In genomic region chr10:53490553-53490952, GRCh38 we compare ENCODE assay signal across 19 cellular contexts.
A peak's percentile ranks its signal among the peaks of the same experiment; 100 is the strongest.
DNase-seq lines count a peak whose midpoint lies in the region; ATAC-seq, FAIRE-seq and TF ChIP-seq lines count a peak whose summit lies in the region.
"Had no signal": no experiment of that assay in that cellular context is flagged by ENCODE, and none has a peak within 500 bp of the region (broad histone marks: within the 10 kb centered on the region; RNA-seq: fewer than 3 reads in every experiment).

No MANE protein-coding gene starts in this region.

- H3K36me3 Mint-ChIP-seq in activated CD4-positive, alpha-beta memory T cell treated with anti-CD3 and anti-CD28 coated beads for 36 hours, result peaks cover 1% of the 10 kb centered on the region
- H3K36me3 Mint-ChIP-seq: CD4-positive, alpha-beta memory T cell had no signal

- H3K9me3 Mint-ChIP-seq in activated CD4-positive, alpha-beta memory T cell treated with anti-CD3 and anti-CD28 coated beads for 36 hours, result peaks cover 29% of the 10 kb centered on the region

- H3K27ac Mint-ChIP-seq in activated CD4-positive, alpha-beta memory T cell treated with anti-CD3 and anti-CD28 coated beads for 36 hours, result no peak overlapping the region
- H3K27ac Mint-ChIP-seq: CD4-positive, alpha-beta memory T cell; HFFc6 had no signal

- H3K36me3 ChIP-seq in HUES6 (ENCODE audit: control insufficient read depth, insufficient read depth, low read length), result peaks cover 13% of the 10 kb centered on the region
- H3K36me3 ChIP-seq in K562 (ENCODE audit: control insufficient read depth, insufficient read depth, low read length), result no peaks in the 10 kb centered on the region
- H3K36me3 ChIP-seq in smooth muscle cell (ENCODE audit: low read depth), result no peaks in the 10 kb centered on the region
- H3K36me3 ChIP-seq: HAP-1 had no signal

- H3K9me1 ChIP-seq in K562 (ENCODE audit: control insufficient read depth, insufficient read depth, low read length), result no peaks in the 10 kb centered on the region

- H3K79me2 ChIP-seq in K562 (ENCODE audit: control insufficient read depth, insufficient read depth, low read length) (no peaks in the 10 kb centered on the region), smooth muscle cell (ENCODE audit: low read depth) (no peaks in the 10 kb centered on the region)

- H2AFZ ChIP-seq in K562 (ENCODE audit: low read depth, low read length), result no peak overlapping the region
- peak overlapping the region; percentile 50 for H2AFZ ChIP-seq in smooth muscle cell (ENCODE audit: low read depth)
- H2AFZ ChIP-seq: GM23248 had no signal

- no peak for TF ChIP-seq CTCF in K562 (IDR thresholded peaks at IDR 0.05 in 2 of 3, conservative IDR thresholded peaks at IDR 0.05 in 1 of 3; ENCODE audit: insufficient read depth in 2 of 3, low read depth in 1 of 3, low read length in 3 of 3)
- no peak for TF ChIP-seq CTCF in smooth muscle cell (IDR thresholded peaks at IDR 0.05; ENCODE audit: borderline replicate concordance, insufficient read depth, poor library complexity, severe bottlenecking)

- in situ Hi-C loops in K562 (cut with MboI), result no loop called here

- no peak for TF ChIP-seq EP300 in K562 (IDR thresholded peaks at IDR 0.05; ENCODE audit: low read length)

- H3K9me3 ChIP-seq in HUES6 (ENCODE audit: control insufficient read depth, insufficient read depth, low read depth, low read length), result peaks cover 39% of the 10 kb centered on the region
- no peaks in the 10 kb centered on the region; the same call in 1 of the 2 replicates for H3K9me3 ChIP-seq in K562 (replicated peaks; ENCODE audit: control insufficient read depth, insufficient read depth, low read depth, low read length)
- H3K9me3 ChIP-seq in smooth muscle cell (replicated peaks; ENCODE audit: low read depth), result no peaks in the 10 kb centered on the region

- no peaks in the 10 kb centered on the region for H3K27me3 Mint-ChIP-seq in activated CD4-positive, alpha-beta memory T cell treated with anti-CD3 and anti-CD28 coated beads for 36 hours
- H3K27me3 Mint-ChIP-seq: CD4-positive, alpha-beta memory T cell had no signal

- no peak for TF ChIP-seq POLR2A in K562 (conservative IDR thresholded peaks at IDR 0.05)

- WGBS in K562 (ENCODE audit: insufficient coverage, low coverage, missing lambda C conversion rate), result 0% methylated on average over 1 of the region's 1 CpG
- 100% methylated on average over 1 of the region's 1 CpG for WGBS in smooth muscle cell (ENCODE audit: low lambda C conversion rate)

- H3K27ac ChIP-seq in HUES6 (ENCODE audit: low read depth, low read length) (0 out of 2 replicates have a peak overlapping the region, but pooled peaks have one; percentile 23), K562 (ENCODE audit: extremely low read depth, low read depth, low read length) (no peak overlapping the region), smooth muscle cell (ENCODE audit: low read depth) (no peak overlapping the region)
- H3K27ac ChIP-seq: GM23248 had no signal

- CTCF ChIA-PET in K562 (lab: Yijun Ruan, JAX; ENCODE audit: low intra/inter-chr PET ratio), result no interaction called here
- CTCF ChIA-PET in activated CD4-positive, alpha-beta memory T cell treated with anti-CD3 and anti-CD28 coated beads for 36 hours (lab: Charles Lee), result no interaction called here

- H3K4me3 ChIP-seq in HUES6 (ENCODE audit: low read depth, low read length) (no peak overlapping the region), K562 (no peak overlapping the region), smooth muscle cell (no peak overlapping the region)
- H3K4me3 ChIP-seq: GM23248, HAP-1 had no signal

- H3F3A ChIP-seq in smooth muscle cell (ENCODE audit: low read depth), result no peaks in the 10 kb centered on the region

- no peaks in the 10 kb centered on the region for H3K4me1 Mint-ChIP-seq in activated CD4-positive, alpha-beta memory T cell treated with anti-CD3 and anti-CD28 coated beads for 36 hours (ENCODE audit: low read depth)
- H3K4me1 Mint-ChIP-seq: CD4-positive, alpha-beta memory T cell had no signal

- no peak for ATAC-seq in K562

- intact Hi-C loops in K562 (cut with micrococcal nuclease), result no loop called here
- intact Hi-C loops in activated CD4-positive, alpha-beta memory T cell treated with anti-CD3 and anti-CD28 coated beads for 36 hours (cut with micrococcal nuclease), result no loop called here

- H3K27me3 ChIP-seq in HUES6 (ENCODE audit: control insufficient read depth, insufficient read depth, low read length), result no peaks in the 10 kb centered on the region
- no peaks in the 10 kb centered on the region for H3K27me3 ChIP-seq in K562 (ENCODE audit: control insufficient read depth in 2 of 2, insufficient read depth in 2 of 2, low read length in 2 of 2)
- no peaks in the 10 kb centered on the region for H3K27me3 ChIP-seq in smooth muscle cell (ENCODE audit: low read depth)

- H3K4me2 ChIP-seq in K562 (ENCODE audit: insufficient read depth, low read length), result no peak overlapping the region
- H3K4me2 ChIP-seq in smooth muscle cell, result no peak overlapping the region

- POLR2A ChIA-PET in K562 (lab: Yijun Ruan, JAX), result no interaction called here
- POLR2A ChIA-PET in activated CD4-positive, alpha-beta memory T cell treated with anti-CD3 and anti-CD28 coated beads for 36 hours (lab: Charles Lee), result no interaction called here

- BruUV-seq in K562 (replicated peaks; lab: Mats Ljungman, UMichigan), result no TSS peak

- H3K9ac ChIP-seq in HUES6 (ENCODE audit: low read length) (no peak overlapping the region), K562 (ENCODE audit: insufficient read depth in 1 of 2, low read depth in 2 of 2, low read length in 2 of 2) (no peak overlapping the region), smooth muscle cell (ENCODE audit: low read depth) (no peak overlapping the region)
- H3K9ac ChIP-seq: GM23248 had no signal

- TF ChIP-seq RAD21 in K562 (CRISPR knock-in tag; conservative IDR thresholded peaks at IDR 0.05 in 1 of 2, IDR thresholded peaks at IDR 0.05 in 1 of 2), result no peak

- H3K4me1 ChIP-seq in HUES6 (ENCODE audit: control insufficient read depth, insufficient read depth, low read length) (peaks cover 5% of the 10 kb centered on the region; the same call in 1 of the 2 replicates), K562 (replicated peaks in 1 of 2; ENCODE audit: control insufficient read depth in 2 of 2, insufficient read depth in 2 of 2, low read length in 2 of 2) (no peaks in the 10 kb centered on the region), smooth muscle cell (ENCODE audit: low read depth) (no peaks in the 10 kb centered on the region)
- H3K4me1 ChIP-seq: HAP-1 had no signal

- no peaks in the 10 kb centered on the region for H4K20me1 ChIP-seq in K562 (replicated peaks; ENCODE audit: control insufficient read depth, insufficient read depth, low read length)
- H4K20me1 ChIP-seq in smooth muscle cell (ENCODE audit: low read depth), result no peaks in the 10 kb centered on the region

- no peak for FAIRE-seq in K562 (lab: Jason Lieb, UNC)
- FAIRE-seq in endometrium (lab: Jason Lieb, UNC), result peak; percentile 43
- FAIRE-seq: GM12891, GM18507 had no signal

- no peak overlapping the region for H3K4me3 Mint-ChIP-seq in activated CD4-positive, alpha-beta memory T cell treated with anti-CD3 and anti-CD28 coated beads for 36 hours
- H3K4me3 Mint-ChIP-seq: CD4-positive, alpha-beta memory T cell; HFFc6 had no signal

- DNase-seq in K562 (ENCODE audit: extremely low read depth in 1 of 4, low spot score in 3 of 4), result no peak
- no peak for DNase-seq in smooth muscle cell (lab: John Stamatoyannopoulos, UW; ENCODE audit: unreplicated experiment)
- no peak for DNase-seq in NCI-H1092 treated with DMSO at 0.1 percent for 48 hours (lab: John Stamatoyannopoulos, UW)
- no peak for DNase-seq in activated CD4-positive, alpha-beta memory T cell treated with anti-CD3 and anti-CD28 coated beads for 36 hours
- DNase-seq in GM19238 (ENCODE audit: insufficient read length, low spot score), result no peak
- DNase-seq: C1 segment of cervical spinal cord; Calu3; CD4-positive, alpha-beta memory T cell; COR-L47; DMS53; DMS79 treated with DMSO at 0.1 percent for 48 hours; GF-D8; GM23248; HFFc6 had no signal

TF ChIP-seq in K562, 482 proteins besides CTCF, POLR2A, EP300 and RAD21:
- TF ChIP-seq CEBPG (CRISPR knock-in tag; IDR thresholded peaks at IDR 0.05) (no peak), CEBPG (tag; conservative IDR thresholded peaks at IDR 0.05 in 1 of 2, IDR thresholded peaks at IDR 0.05 in 1 of 2) (peak in 1 of 2 experiments; percentile 90; a peak in 3 of 4 replicates), CEBPB (tag; IDR thresholded peaks at IDR 0.05) (peak; percentile 81), ZNF717 (CRISPR knock-in tag; IDR thresholded peaks at IDR 0.05) (no peak), PCBP1 (IDR thresholded peaks at IDR 0.05; ENCODE audit: low read depth, low read length, poor library complexity, severe bottlenecking) (no peak), NFIX (CRISPR knock-in tag; IDR thresholded peaks at IDR 0.05; ENCODE audit: low read depth) (no peak)
